Comparison of ENCODE assay signal across 1 cellular context in the genomic region with DNA sequence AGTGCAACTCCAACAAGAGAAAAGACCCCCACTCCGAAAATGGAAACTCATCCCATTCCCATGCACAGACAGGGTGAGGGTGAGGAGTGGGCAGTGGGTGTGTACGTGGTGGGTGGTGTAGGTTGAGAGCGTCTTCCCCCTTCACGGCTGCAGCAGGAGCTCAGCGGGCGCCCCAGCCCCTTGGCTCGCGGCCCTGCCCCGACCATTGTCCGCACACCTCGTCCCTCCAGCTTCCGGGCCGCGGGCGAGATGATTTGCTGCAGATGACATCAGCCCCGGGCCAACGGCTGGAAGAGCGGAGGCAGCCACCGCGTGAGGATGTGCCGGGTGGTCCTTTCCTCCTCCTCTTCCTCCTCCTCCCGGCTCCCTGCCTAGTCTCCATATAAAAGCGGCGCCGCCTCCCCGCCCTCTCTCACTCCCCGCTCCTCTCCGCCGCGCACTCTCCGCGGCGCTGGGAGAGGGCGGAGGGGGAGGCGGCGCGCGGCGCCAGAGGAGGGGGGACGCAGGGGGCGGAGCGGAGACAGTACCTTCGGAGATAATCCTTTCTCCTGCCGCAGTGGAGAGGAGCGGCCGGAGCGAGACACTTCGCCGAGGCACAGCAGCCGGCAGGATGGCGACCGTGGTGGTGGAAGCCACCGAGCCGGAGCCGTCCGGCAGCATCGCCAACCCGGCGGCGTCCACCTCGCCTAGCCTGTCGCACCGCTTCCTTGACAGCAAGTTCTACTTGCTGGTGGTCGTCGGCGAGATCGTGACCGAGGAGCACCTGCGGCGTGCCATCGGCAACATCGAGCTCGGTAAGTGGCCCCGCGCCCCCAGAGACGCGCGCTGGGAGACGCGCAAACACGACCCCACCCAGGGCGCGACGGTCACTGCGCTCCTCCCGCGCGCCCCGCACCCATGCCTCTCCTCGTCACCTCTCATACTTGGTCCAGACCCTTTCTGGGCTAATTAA.
TF ChIP-seq lines count a peak whose summit lies in the region.

TSS of gene MAP1B (plus strand) at position 554 of the 952 bp plus-strand sequence. CDS start at position 611, 57 bp downstream.

TF ChIP-seq in HepG2, 621 proteins besides CTCF, POLR2A, EP300 and RAD21 (continues in another document):
- TF ChIP-seq, protein P1, sequence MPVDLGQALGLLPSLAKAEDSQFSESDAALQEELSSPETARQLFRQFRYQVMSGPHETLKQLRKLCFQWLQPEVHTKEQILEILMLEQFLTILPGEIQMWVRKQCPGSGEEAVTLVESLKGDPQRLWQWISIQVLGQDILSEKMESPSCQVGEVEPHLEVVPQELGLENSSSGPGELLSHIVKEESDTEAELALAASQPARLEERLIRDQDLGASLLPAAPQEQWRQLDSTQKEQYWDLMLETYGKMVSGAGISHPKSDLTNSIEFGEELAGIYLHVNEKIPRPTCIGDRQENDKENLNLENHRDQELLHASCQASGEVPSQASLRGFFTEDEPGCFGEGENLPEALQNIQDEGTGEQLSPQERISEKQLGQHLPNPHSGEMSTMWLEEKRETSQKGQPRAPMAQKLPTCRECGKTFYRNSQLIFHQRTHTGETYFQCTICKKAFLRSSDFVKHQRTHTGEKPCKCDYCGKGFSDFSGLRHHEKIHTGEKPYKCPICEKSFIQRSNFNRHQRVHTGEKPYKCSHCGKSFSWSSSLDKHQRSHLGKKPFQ (CRISPR knock-in tag; IDR thresholded peaks at IDR 0.05; ENCODE audit: insufficient replicate concordance): no peak
- TF ChIP-seq ARNTL (CRISPR knock-in tag; IDR thresholded peaks at IDR 0.05): no peak
- TF ChIP-seq, protein P2, sequence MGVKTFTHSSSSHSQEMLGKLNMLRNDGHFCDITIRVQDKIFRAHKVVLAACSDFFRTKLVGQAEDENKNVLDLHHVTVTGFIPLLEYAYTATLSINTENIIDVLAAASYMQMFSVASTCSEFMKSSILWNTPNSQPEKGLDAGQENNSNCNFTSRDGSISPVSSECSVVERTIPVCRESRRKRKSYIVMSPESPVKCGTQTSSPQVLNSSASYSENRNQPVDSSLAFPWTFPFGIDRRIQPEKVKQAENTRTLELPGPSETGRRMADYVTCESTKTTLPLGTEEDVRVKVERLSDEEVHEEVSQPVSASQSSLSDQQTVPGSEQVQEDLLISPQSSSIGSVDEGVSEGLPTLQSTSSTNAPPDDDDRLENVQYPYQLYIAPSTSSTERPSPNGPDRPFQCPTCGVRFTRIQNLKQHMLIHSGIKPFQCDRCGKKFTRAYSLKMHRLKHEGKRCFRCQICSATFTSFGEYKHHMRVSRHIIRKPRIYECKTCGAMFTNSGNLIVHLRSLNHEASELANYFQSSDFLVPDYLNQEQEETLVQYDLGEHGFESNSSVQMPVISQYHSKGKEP (CRISPR knock-in tag; IDR thresholded peaks at IDR 0.05): no peak
- TF ChIP-seq XRCC5 (optimal IDR thresholded peaks at IDR 0.05; ENCODE audit: low read length): no peak
- TF ChIP-seq MAFF (IDR thresholded peaks at IDR 0.05; ENCODE audit: low read depth, low read length): no peak
- TF ChIP-seq ZBTB49 (CRISPR knock-in tag; IDR thresholded peaks at IDR 0.05; ENCODE audit: borderline replicate concordance): no peak
- no peak for TF ChIP-seq ZNF20 (CRISPR knock-in tag; IDR thresholded peaks at IDR 0.05)
- TF ChIP-seq GFI1 (CRISPR knock-in tag; IDR thresholded peaks at IDR 0.05; ENCODE audit: borderline replicate concordance): no peak
- no peak for TF ChIP-seq TOPORS (CRISPR knock-in tag; IDR thresholded peaks at IDR 0.05)
- no peak for TF ChIP-seq SP2 (CRISPR knock-in tag; IDR thresholded peaks at IDR 0.05)
- TF ChIP-seq ZBTB21 (CRISPR knock-in tag; IDR thresholded peaks at IDR 0.05): no peak
- 0 out of 2 replicates have a peak, but pooled peaks have one; percentile 20 for TF ChIP-seq KAT8 (CRISPR knock-in tag; IDR thresholded peaks at IDR 0.05)
- TF ChIP-seq PITX1 (CRISPR knock-in tag; IDR thresholded peaks at IDR 0.05): no peak
- no peak for TF ChIP-seq ATF7 (IDR thresholded peaks at IDR 0.05)
- peak; percentile 75; the same call in 1 of the 2 replicates for TF ChIP-seq ATF7 (CRISPR knock-in tag; IDR thresholded peaks at IDR 0.05)
- no peak for TF ChIP-seq NCOA5 (CRISPR knock-in tag; IDR thresholded peaks at IDR 0.05)
- TF ChIP-seq RARG (CRISPR knock-in tag; IDR thresholded peaks at IDR 0.05; ENCODE audit: low read depth): no peak
- TF ChIP-seq, protein P3, sequence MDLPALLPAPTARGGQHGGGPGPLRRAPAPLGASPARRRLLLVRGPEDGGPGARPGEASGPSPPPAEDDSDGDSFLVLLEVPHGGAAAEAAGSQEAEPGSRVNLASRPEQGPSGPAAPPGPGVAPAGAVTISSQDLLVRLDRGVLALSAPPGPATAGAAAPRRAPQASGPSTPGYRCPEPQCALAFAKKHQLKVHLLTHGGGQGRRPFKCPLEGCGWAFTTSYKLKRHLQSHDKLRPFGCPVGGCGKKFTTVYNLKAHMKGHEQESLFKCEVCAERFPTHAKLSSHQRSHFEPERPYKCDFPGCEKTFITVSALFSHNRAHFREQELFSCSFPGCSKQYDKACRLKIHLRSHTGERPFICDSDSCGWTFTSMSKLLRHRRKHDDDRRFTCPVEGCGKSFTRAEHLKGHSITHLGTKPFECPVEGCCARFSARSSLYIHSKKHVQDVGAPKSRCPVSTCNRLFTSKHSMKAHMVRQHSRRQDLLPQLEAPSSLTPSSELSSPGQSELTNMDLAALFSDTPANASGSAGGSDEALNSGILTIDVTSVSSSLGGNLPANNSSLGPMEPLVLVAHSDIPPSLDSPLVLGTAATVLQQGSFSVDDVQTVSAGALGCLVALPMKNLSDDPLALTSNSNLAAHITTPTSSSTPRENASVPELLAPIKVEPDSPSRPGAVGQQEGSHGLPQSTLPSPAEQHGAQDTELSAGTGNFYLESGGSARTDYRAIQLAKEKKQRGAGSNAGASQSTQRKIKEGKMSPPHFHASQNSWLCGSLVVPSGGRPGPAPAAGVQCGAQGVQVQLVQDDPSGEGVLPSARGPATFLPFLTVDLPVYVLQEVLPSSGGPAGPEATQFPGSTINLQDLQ (CRISPR knock-in tag; IDR thresholded peaks at IDR 0.05): no peak
- TF ChIP-seq ZKSCAN1 (IDR thresholded peaks at IDR 0.05; ENCODE audit: low read length): no peak
- TF ChIP-seq, protein P4, sequence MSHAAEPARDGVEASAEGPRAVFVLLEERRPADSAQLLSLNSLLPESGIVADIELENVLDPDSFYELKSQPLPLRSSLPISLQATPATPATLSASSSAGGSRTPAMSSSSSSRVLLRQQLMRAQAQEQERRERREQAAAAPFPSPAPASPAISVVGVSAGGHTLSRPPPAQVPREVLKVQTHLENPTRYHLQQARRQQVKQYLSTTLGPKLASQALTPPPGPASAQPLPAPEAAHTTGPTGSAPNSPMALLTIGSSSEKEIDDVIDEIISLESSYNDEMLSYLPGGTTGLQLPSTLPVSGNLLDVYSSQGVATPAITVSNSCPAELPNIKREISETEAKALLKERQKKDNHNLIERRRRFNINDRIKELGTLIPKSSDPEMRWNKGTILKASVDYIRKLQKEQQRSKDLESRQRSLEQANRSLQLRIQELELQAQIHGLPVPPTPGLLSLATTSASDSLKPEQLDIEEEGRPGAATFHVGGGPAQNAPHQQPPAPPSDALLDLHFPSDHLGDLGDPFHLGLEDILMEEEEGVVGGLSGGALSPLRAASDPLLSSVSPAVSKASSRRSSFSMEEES (CRISPR knock-in tag; IDR thresholded peaks at IDR 0.05): peak; percentile 39; the same call in 1 of the 2 replicates
- TF ChIP-seq PHF21A (CRISPR knock-in tag; IDR thresholded peaks at IDR 0.05): peak; percentile 38; the same call in 1 of the 2 replicates
- TF ChIP-seq ZNF569 (CRISPR knock-in tag; IDR thresholded peaks at IDR 0.05; ENCODE audit: borderline replicate concordance): no peak
- TF ChIP-seq, protein P5, sequence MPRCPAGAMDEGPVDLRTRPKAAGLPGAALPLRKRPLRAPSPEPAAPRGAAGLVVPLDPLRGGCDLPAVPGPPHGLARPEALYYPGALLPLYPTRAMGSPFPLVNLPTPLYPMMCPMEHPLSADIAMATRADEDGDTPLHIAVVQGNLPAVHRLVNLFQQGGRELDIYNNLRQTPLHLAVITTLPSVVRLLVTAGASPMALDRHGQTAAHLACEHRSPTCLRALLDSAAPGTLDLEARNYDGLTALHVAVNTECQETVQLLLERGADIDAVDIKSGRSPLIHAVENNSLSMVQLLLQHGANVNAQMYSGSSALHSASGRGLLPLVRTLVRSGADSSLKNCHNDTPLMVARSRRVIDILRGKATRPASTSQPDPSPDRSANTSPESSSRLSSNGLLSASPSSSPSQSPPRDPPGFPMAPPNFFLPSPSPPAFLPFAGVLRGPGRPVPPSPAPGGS (CRISPR knock-in tag; IDR thresholded peaks at IDR 0.05): no peak
- TF ChIP-seq ATF7-NPFF (CRISPR knock-in tag; IDR thresholded peaks at IDR 0.05; ENCODE audit: low read depth): 0 out of 2 replicates have a peak, but pooled peaks have one; percentile 31
- peak; percentile 65; the same call in 1 of the 2 replicates for TF ChIP-seq ZMYM4 (CRISPR knock-in tag; IDR thresholded peaks at IDR 0.05)
- 0 out of 2 replicates have a peak, but pooled peaks have one; percentile 10 for TF ChIP-seq EZH2 (conservative IDR thresholded peaks at IDR 0.05; ENCODE audit: low read depth, low read length)
- TF ChIP-seq, protein P6, sequence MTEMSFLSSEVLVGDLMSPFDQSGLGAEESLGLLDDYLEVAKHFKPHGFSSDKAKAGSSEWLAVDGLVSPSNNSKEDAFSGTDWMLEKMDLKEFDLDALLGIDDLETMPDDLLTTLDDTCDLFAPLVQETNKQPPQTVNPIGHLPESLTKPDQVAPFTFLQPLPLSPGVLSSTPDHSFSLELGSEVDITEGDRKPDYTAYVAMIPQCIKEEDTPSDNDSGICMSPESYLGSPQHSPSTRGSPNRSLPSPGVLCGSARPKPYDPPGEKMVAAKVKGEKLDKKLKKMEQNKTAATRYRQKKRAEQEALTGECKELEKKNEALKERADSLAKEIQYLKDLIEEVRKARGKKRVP (CRISPR knock-in tag; IDR thresholded peaks at IDR 0.05): peak in 1 of 2 experiments; percentile 56; a peak in 1 of 4 replicates
- no peak for TF ChIP-seq ZNF329 (CRISPR knock-in tag; IDR thresholded peaks at IDR 0.05; ENCODE audit: low read depth)
- TF ChIP-seq NFYC (CRISPR knock-in tag; IDR thresholded peaks at IDR 0.05): peak; percentile 26; the same call in 1 of the 2 replicates
- TF ChIP-seq ZNF44 (CRISPR knock-in tag; IDR thresholded peaks at IDR 0.05): no peak
- TF ChIP-seq NR1H2 (CRISPR knock-in tag; IDR thresholded peaks at IDR 0.05; ENCODE audit: borderline replicate concordance, low read depth): no peak
- TF ChIP-seq ZNF251 (CRISPR knock-in tag; IDR thresholded peaks at IDR 0.05): no peak
- no peak for TF ChIP-seq ZHX1 (CRISPR knock-in tag; IDR thresholded peaks at IDR 0.05; ENCODE audit: low read depth)
- TF ChIP-seq, protein P7, sequence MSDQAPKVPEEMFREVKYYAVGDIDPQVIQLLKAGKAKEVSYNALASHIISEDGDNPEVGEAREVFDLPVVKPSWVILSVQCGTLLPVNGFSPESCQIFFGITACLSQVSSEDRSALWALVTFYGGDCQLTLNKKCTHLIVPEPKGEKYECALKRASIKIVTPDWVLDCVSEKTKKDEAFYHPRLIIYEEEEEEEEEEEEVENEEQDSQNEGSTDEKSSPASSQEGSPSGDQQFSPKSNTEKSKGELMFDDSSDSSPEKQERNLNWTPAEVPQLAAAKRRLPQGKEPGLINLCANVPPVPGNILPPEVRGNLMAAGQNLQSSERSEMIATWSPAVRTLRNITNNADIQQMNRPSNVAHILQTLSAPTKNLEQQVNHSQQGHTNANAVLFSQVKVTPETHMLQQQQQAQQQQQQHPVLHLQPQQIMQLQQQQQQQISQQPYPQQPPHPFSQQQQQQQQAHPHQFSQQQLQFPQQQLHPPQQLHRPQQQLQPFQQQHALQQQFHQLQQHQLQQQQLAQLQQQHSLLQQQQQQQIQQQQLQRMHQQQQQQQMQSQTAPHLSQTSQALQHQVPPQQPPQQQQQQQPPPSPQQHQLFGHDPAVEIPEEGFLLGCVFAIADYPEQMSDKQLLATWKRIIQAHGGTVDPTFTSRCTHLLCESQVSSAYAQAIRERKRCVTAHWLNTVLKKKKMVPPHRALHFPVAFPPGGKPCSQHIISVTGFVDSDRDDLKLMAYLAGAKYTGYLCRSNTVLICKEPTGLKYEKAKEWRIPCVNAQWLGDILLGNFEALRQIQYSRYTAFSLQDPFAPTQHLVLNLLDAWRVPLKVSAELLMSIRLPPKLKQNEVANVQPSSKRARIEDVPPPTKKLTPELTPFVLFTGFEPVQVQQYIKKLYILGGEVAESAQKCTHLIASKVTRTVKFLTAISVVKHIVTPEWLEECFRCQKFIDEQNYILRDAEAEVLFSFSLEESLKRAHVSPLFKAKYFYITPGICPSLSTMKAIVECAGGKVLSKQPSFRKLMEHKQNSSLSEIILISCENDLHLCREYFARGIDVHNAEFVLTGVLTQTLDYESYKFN (CRISPR knock-in tag; conservative IDR thresholded peaks at IDR 0.05): no peak
- no peak for TF ChIP-seq ZNF720 (CRISPR knock-in tag; IDR thresholded peaks at IDR 0.05)
- TF ChIP-seq ZNF775 (CRISPR knock-in tag; IDR thresholded peaks at IDR 0.05; ENCODE audit: borderline replicate concordance): no peak
- no peak for TF ChIP-seq ZNF547 (CRISPR knock-in tag; IDR thresholded peaks at IDR 0.05)
